In genomic region chr4:143178923-143179322, GRCh38 we compare ENCODE assay signal across 26 cellular contexts. TPM values are rescaled to one million over a fixed set of nuclear protein-coding genes. Genes with fewer than 3 reads are reported as not detected.
A peak's percentile ranks its signal among the peaks of the same experiment; 100 is the strongest.
DNase-seq lines count a peak whose midpoint lies in the region; TF ChIP-seq lines count a peak whose summit lies in the region.
"Had no signal": no experiment of that assay in that cellular context is flagged by ENCODE, and none has a peak within 500 bp of the region (broad histone marks: within the 10 kb centered on the region; RNA-seq: fewer than 3 reads in every experiment).

No MANE protein-coding gene starts in this region.

- H3F3A ChIP-seq in PC-9 (ENCODE audit: insufficient read depth, low read depth), result peaks cover 4% of the 10 kb centered on the region; the same call in 1 of the 2 replicates

- peak; percentile 49 for TF ChIP-seq RAD21 in Ishikawa (IDR thresholded peaks at IDR 0.05; ENCODE audit: low read depth)

- H3K4me2 ChIP-seq in PC-9, result peak overlapping the region; percentile 20; the same call in 1 of the 2 replicates
- H3K4me2 ChIP-seq: KMS-11 had no signal

- WGBS in esophagus muscularis mucosa, result 96% methylated on average over 3 of the region's 3 CpGs

- DNase-seq in NCI-H146 (lab: John Stamatoyannopoulos, UW) (peak; percentile 10), NCI-H146 treated with DMSO at 0.1 percent for 48 hours (lab: John Stamatoyannopoulos, UW; ENCODE audit: unreplicated experiment) (no peak), PC-9 (peak in 1 of 2 experiments; percentile 11), mucosa of gallbladder (ENCODE audit: low spot score) (peak; percentile 22), SHP77 treated with DMSO at 0.1 percent for 48 hours (lab: John Stamatoyannopoulos, UW) (no peak), esophagus muscularis mucosa (ENCODE audit: extremely low spot score) (no peak)
- DNase-seq in activated CD4-positive, alpha-beta T cell treated with anti-CD3 and anti-CD28 coated beads, Interleukin-2, amount 50 U/mL, for 4 hours, result no peak
- DNase-seq: 8988T; activated CD4-positive, CD25-positive, alpha-beta regulatory T cell treated with anti-CD3 and anti-CD28 coated beads, Interleukin-2, amount 50 U/mL, for 72 hours; activated CD8-positive, alpha-beta T cell treated with anti-CD3 and anti-CD28 coated beads, Interleukin-2, amount 10 ng/mL, durations not matched to agents 7 days and 5 days; activated gamma-delta T cell; activated T-cell treated with anti-CD3 and anti-CD28 coated beads for 4 hours; AML-193; cerebellar nuclear complex; head of caudate nucleus; kidney glomerular epithelial cell; MV-4-11; NCI-H2029 treated with DMSO at 0.1 percent for 48 hours; NCI-H524 treated with DMSO at 0.1 percent for 48 hours; psoas muscle; stomach; T1000; tibial artery had no signal

- no peak overlapping the region for H3K27ac ChIP-seq in PC-9
- no peak overlapping the region for H3K27ac ChIP-seq in esophagus muscularis mucosa (replicated peaks in 1 of 4)
- H3K27ac ChIP-seq: KMS-11, neutrophil, psoas muscle, stomach, tibial artery had no signal

- no peak for TF ChIP-seq EP300 in Ishikawa (IDR thresholded peaks at IDR 0.05; ENCODE audit: borderline replicate concordance)
- no peak for TF ChIP-seq EP300 in esophagus muscularis mucosa (IDR thresholded peaks at IDR 0.05)

- no TSS peak for BruUV-seq in PC-9 (replicated peaks; lab: Mats Ljungman, UMichigan)

- H3K4me1 ChIP-seq in PC-9 (replicated peaks; ENCODE audit: insufficient read depth) (peaks cover 25% of the 10 kb centered on the region), esophagus muscularis mucosa (peaks cover 6 to 11% (median 8%) of the 10 kb centered on the region in 4 donors)

- H3K79me2 ChIP-seq in PC-9 (ENCODE audit: low read depth), result peaks cover 10% of the 10 kb centered on the region

- no peaks in the 10 kb centered on the region; the same call in 1 of the 2 replicates for H3K9me2 ChIP-seq in PC-9 (ENCODE audit: insufficient read depth)

- H2AFZ ChIP-seq in PC-9, result no peak overlapping the region

- TF ChIP-seq CTCF in PC-9 (conservative IDR thresholded peaks at IDR 0.05) (no peak), esophagus muscularis mucosa (IDR thresholded peaks at IDR 0.05) (no peak)

- CTCF ChIA-PET in PC-9 (lab: Charles Lee), result no interaction called here

- H3K36me3 ChIP-seq in PC-9 (ENCODE audit: low read depth), result no peaks in the 10 kb centered on the region
- no peaks in the 10 kb centered on the region for H3K36me3 ChIP-seq in esophagus muscularis mucosa
- H3K36me3 ChIP-seq: neutrophil, stomach had no signal

- H3K27me3 ChIP-seq in PC-9 (ENCODE audit: insufficient read depth, low read depth), result no peaks in the 10 kb centered on the region
- H3K27me3 ChIP-seq in esophagus muscularis mucosa, result no peaks in the 10 kb centered on the region
- H3K27me3 ChIP-seq: neutrophil, stomach, tibial artery had no signal

- intact Hi-C loops in PC-9 (cut with micrococcal nuclease; ENCODE audit: unreplicated experiment), result no loop called here
- intact Hi-C loops in esophagus muscularis mucosa (cut with DNase I), result no loop called here

- no peaks in the 10 kb centered on the region for H4K20me1 ChIP-seq in PC-9 (ENCODE audit: insufficient read depth)

- POLR2A ChIA-PET in PC-9 (lab: Charles Lee; ENCODE audit: unreplicated experiment), result no interaction called here

- H3K4me3 ChIP-seq in PC-9 (no peak overlapping the region), esophagus muscularis mucosa (no peak overlapping the region)
- H3K4me3 ChIP-seq: psoas muscle, stomach, tibial artery had no signal

- no peak for TF ChIP-seq POLR2A in esophagus muscularis mucosa (IDR thresholded peaks at IDR 0.05; ENCODE audit: low read depth)

- H3K9me3 ChIP-seq in PC-9 (ENCODE audit: insufficient read depth, low read depth) (no peaks in the 10 kb centered on the region), esophagus muscularis mucosa (peaks cover 0 to 12% (median 4%) of the 10 kb centered on the region in 4 donors)
- H3K9me3 ChIP-seq: neutrophil had no signal

TF ChIP-seq in Ishikawa, 13 proteins besides CTCF, POLR2A, EP300 and RAD21:
- TF ChIP-seq YY1 (IDR thresholded peaks at IDR 0.05; ENCODE audit: low read depth) (0 out of 2 replicates have a peak, but pooled peaks have one; percentile 28), REST (IDR thresholded peaks at IDR 0.05; ENCODE audit: low read depth) (no peak), TAF1 (IDR thresholded peaks at IDR 0.05; ENCODE audit: low read depth) (no peak)

RNA-seq across cellular contexts. Expression of gene USP38, which starts 5.8 kb away (rescaled TPM):
- 11.9 and 12.3 TPM in 2 replicates for total RNA-seq in PC-9 (2021)
- total RNA-seq in mucosa of gallbladder, result 21.6 TPM
- total RNA-seq in esophagus muscularis mucosa, result 10 to 100 TPM; 16.6 to 25.5 (median 23.3) TPM

Comparison
In these comparisons a context has a peak if more than half of its experiments do, and no peak if none do; other contexts are left out.
1. DNase-seq: peak in NCI-H146 (single experiment) and mucosa of gallbladder (single experiment); none in NCI-H146 treated with DMSO at 0.1 percent for 48 hours (single experiment), activated CD4-positive, alpha-beta T cell treated with anti-CD3 and anti-CD28 coated beads, Interleukin-2, amount 50 U/mL, for 4 hours (0 of 2), SHP77 treated with DMSO at 0.1 percent for 48 hours (single experiment) and esophagus muscularis mucosa (single experiment).